ENCODE assay signal across 18 cellular contexts in genomic region chr3:120072867-120073525, GRCh38. TPM values are rescaled to one million over a fixed set of nuclear protein-coding genes. Genes with fewer than 3 reads are reported as not detected.
DNase-seq lines count a peak whose midpoint lies in the region; ATAC-seq, FAIRE-seq and TF ChIP-seq lines count a peak whose summit lies in the region.
"Had no signal": no experiment of that assay in that cellular context is flagged by ENCODE, and none has a peak within 500 bp of the region (broad histone marks: within the 10 kb centered on the region; RNA-seq: fewer than 3 reads in every experiment).

No MANE protein-coding gene starts in this region.

- H3K4me3 ChIP-seq in GM12878: no peak overlapping the region
- H3K4me3 ChIP-seq: BLaER1 treated with 17β-estradiol and CSF1 and Interleukin-3, amounts not matched to agents 10 nM and 100 nM; esophagus muscularis mucosa; heart right ventricle; SJCRH30 had no signal

- in situ Hi-C loops in GM12878 (cut with MboI): no loop called here

- no peaks in the 10 kb centered on the region for H3K27me3 Mint-ChIP-seq in memory B cell

- RAD21 ChIA-PET in GM12878 (lab: Charles Lee; ENCODE audit: unreplicated experiment): interaction anchor here (0.7 to 1.8 kb wide), 3 partner anchors 13 to 125 kb away, joined by 3 to 5 read pairs (median 4); no protein-coding TSS in a partner anchor

- no peak overlapping the region for H2AFZ ChIP-seq in GM12878 (ENCODE audit: control insufficient read depth, low read depth, low read length)

- peaks cover 36% of the 10 kb centered on the region for H3K4me1 Mint-ChIP-seq in memory B cell

- H3K79me2 ChIP-seq in GM12878 (ENCODE audit: control insufficient read depth, insufficient read depth, low read length): peaks cover 86% of the 10 kb centered on the region

- CTCF ChIA-PET in GM12878 (lab: Yijun Ruan, JAX): interaction anchor here (0.6 to 2.0 kb wide), 8 partner anchors 9 to 243 kb away, joined by 3 to 8 read pairs (median 4); no protein-coding TSS in a partner anchor

- no peak overlapping the region for H3K27ac ChIP-seq in GM12878 (ENCODE audit: control insufficient read depth, insufficient read depth)
- H3K27ac ChIP-seq: BLaER1 treated with 17β-estradiol and CSF1 and Interleukin-3, amounts not matched to agents 10 nM and 100 nM; esophagus muscularis mucosa; heart right ventricle; SJCRH30 had no signal

- no peak for TF ChIP-seq EP300 in GM12878 (IDR thresholded peaks at IDR 0.05; ENCODE audit: borderline replicate concordance in 1 of 2, control insufficient read depth in 1 of 2, low read depth in 2 of 2, low read length in 2 of 2)

- 96% methylated on average over 3 of the region's 3 CpGs for WGBS in GM12878 (ENCODE audit: insufficient coverage, insufficient replicate concordance, low lambda C conversion rate, missing lambda C conversion rate)

- H3K4me2 ChIP-seq in GM12878 (ENCODE audit: control insufficient read depth, insufficient read depth): no peak overlapping the region
- H3K4me2 ChIP-seq: BLaER1 treated with 17β-estradiol and CSF1 and Interleukin-3, amounts not matched to agents 10 nM and 100 nM had no signal

- ATAC-seq in GM12878 (peak; percentile 56), memory B cell (ENCODE audit: low read depth) (peak; percentile 29)

- no TSS peak for BruUV-seq in GM12878 (replicated peaks; lab: Mats Ljungman, UMichigan)

- H3K36me3 Mint-ChIP-seq in memory B cell: peaks cover 9% of the 10 kb centered on the region

- H3K36me3 ChIP-seq in GM12878 (ENCODE audit: control insufficient read depth in 2 of 2, insufficient read depth in 2 of 2, low read length in 1 of 2): no peaks in the 10 kb centered on the region; a peak in 1 of 4 replicates
- H3K36me3 ChIP-seq: esophagus muscularis mucosa, heart right ventricle had no signal

- no peaks in the 10 kb centered on the region for H3K4me1 ChIP-seq in GM12878 (ENCODE audit: control insufficient read depth, insufficient read depth, low read length)
- H3K4me1 ChIP-seq: SJCRH30 had no signal

- TF ChIP-seq CTCF in GM12878 (IDR thresholded peaks at IDR 0.05 in 2 of 3, conservative IDR thresholded peaks at IDR 0.05 in 1 of 3; ENCODE audit: control insufficient read depth in 2 of 3, extremely low read depth in 1 of 3, insufficient read depth in 1 of 3, low read depth in 3 of 3, low read length in 3 of 3): peak in 1 of 3 experiments; percentile 17; a peak in 1 of 6 replicates

- POLR2A ChIA-PET in GM12878 (lab: Charles Lee): interaction anchor here (0.6 to 1.3 kb wide), 5 partner anchors 9 to 1628 kb away, joined by 3 to 5 read pairs (median 4); no protein-coding TSS in a partner anchor

- no peak overlapping the region for H3K27ac Mint-ChIP-seq in memory B cell

- peaks cover 2% of the 10 kb centered on the region; the same call in 2 of the 3 replicates for H3K9me3 ChIP-seq in GM12878 (replicated peaks; ENCODE audit: control insufficient read depth, insufficient read depth, low read length)
- H3K9me3 ChIP-seq: esophagus muscularis mucosa, heart right ventricle, SJCRH30 had no signal

- SMC1A ChIA-PET in GM12878 (lab: Charles Lee; ENCODE audit: uncharacterized antibody, unreplicated experiment): interaction anchor here (0.9 to 1.8 kb wide), 7 partner anchors 10 to 179 kb away, joined by 3 to 9 read pairs (median 4); no protein-coding TSS in a partner anchor

- intact Hi-C loops in GM12878 (cut with micrococcal nuclease; ENCODE audit: unreplicated experiment): no loop called here

- H3K9ac ChIP-seq in GM12878 (ENCODE audit: control insufficient read depth, insufficient read depth, low read length): no peak overlapping the region
- H3K9ac ChIP-seq: BLaER1 treated with 17β-estradiol and CSF1 and Interleukin-3, amounts not matched to agents 10 nM and 100 nM had no signal

- TF ChIP-seq POLR2A in GM12892 (IDR thresholded peaks at IDR 0.05; ENCODE audit: low read depth, low read length) (no peak), GM12878 (IDR thresholded peaks at IDR 0.05; ENCODE audit: low read depth, low read length) (no peak)

- no peaks in the 10 kb centered on the region for H3K27me3 ChIP-seq in GM12878 (replicated peaks in 1 of 2; ENCODE audit: control insufficient read depth in 2 of 2, insufficient read depth in 2 of 2, low read length in 1 of 2)
- H3K27me3 ChIP-seq: BLaER1 treated with 17β-estradiol and CSF1 and Interleukin-3, amounts not matched to agents 10 nM and 100 nM; esophagus muscularis mucosa; heart right ventricle; SJCRH30 had no signal

- peaks cover 2% of the 10 kb centered on the region for H3K9me3 Mint-ChIP-seq in memory B cell

- no peak overlapping the region for H3K4me3 Mint-ChIP-seq in memory B cell
- H3K4me3 Mint-ChIP-seq: activated T-cell treated with anti-CD3 and anti-CD28 coated beads, Interleukin-2, amount 50 U/mL, for 72 hours had no signal

- H4K20me1 ChIP-seq in GM12878 (ENCODE audit: control insufficient read depth, insufficient read depth): no peaks in the 10 kb centered on the region

- FAIRE-seq in GM12892 (lab: Jason Lieb, UNC): peak; percentile 42
- no peak for FAIRE-seq in GM12878 (lab: Jason Lieb, UNC)
- FAIRE-seq: kidney had no signal

- no peak for TF ChIP-seq RAD21 in GM12878 (IDR thresholded peaks at IDR 0.05; ENCODE audit: insufficient read depth, low read depth, low read length)

- no peak for DNase-seq in GM12892 (ENCODE audit: insufficient read length)
- peak; percentile 42 for DNase-seq in HT-29 (ENCODE audit: low spot score)
- DNase-seq in GM12878 (ENCODE audit: low read depth, low spot score): no peak
- no peak for DNase-seq in memory B cell (ENCODE audit: low spot score in 2 of 2)
- DNase-seq in middle frontal gyrus (ENCODE audit: extremely low spot score, low spot score): no peak
- no peak for DNase-seq in NCI-H510A treated with DMSO at 0.1 percent for 48 hours (lab: John Stamatoyannopoulos, UW)
- DNase-seq in NCI-H1436 (lab: John Stamatoyannopoulos, UW): no peak
- DNase-seq in T-helper 9 cell: no peak
- DNase-seq: activated CD4-positive, alpha-beta T cell treated with anti-CD3 and anti-CD28 coated beads, Interleukin-2, amount 50 U/mL, for 4 hours; activated T-cell treated with anti-CD3 and anti-CD28 coated beads, Interleukin-2, amount 50 U/mL, for 72 hours; dermis blood vessel endothelial cell; DND-41; heart right ventricle; kidney; NCI-H2171 treated with DMSO at 0.1 percent for 48 hours; SJCRH30 had no signal

TF ChIP-seq in GM12878, 131 proteins besides CTCF, POLR2A, EP300 and RAD21 (continues in another document):
- TF ChIP-seq CHD2 (IDR thresholded peaks at IDR 0.05; ENCODE audit: borderline replicate concordance, low read depth, low read length) (no peak), POLR2AphosphoS2 (IDR thresholded peaks at IDR 0.05; ENCODE audit: low read depth, low read length) (no peak), PAX5 (IDR thresholded peaks at IDR 0.05; ENCODE audit: borderline replicate concordance, low read depth, low read length) (no peak), IRF3 (IDR thresholded peaks at IDR 0.05) (no peak), ZNF217 (IDR thresholded peaks at IDR 0.05) (no peak), DPF2 (IDR thresholded peaks at IDR 0.05) (no peak), SRF (IDR thresholded peaks at IDR 0.05; ENCODE audit: low read depth in 2 of 2, low read length in 2 of 2) (no peak), RFX5 (IDR thresholded peaks at IDR 0.05; ENCODE audit: low read depth, low read length) (no peak), KLF5 (IDR thresholded peaks at IDR 0.05; ENCODE audit: partially characterized antibody) (no peak), BCL3 (IDR thresholded peaks at IDR 0.05; ENCODE audit: borderline replicate concordance, insufficient read depth, low read depth, low read length, poor library complexity, severe bottlenecking) (no peak)

RNA-seq across cellular contexts. Expression of gene GSK3B, which starts 21.3 kb away (rescaled TPM):
- polyA plus RNA-seq in GM12892 (2012; ENCODE audit: missing spikeins): 25.9 TPM
- 23.3 and 25.2 TPM in 2 replicates for total RNA-seq in HT-29 (2014; rRNA removed; shearing (Covaris generic))
- total RNA-seq in GM12878 (2013; cell fraction: nucleolus; rRNA removed): 126 and 127 TPM in 2 replicates
- total RNA-seq in GM12878 (2014; rRNA removed): 28.0 and 29.4 TPM in 2 replicates
- 39.4 and 39.6 TPM in 2 replicates for total RNA-seq in GM12878 (2014; rRNA removed; fragmentation: Illumina TruSeq; extraction: Trizol)
- total RNA-seq in GM12878 (2021): 43.9 and 44.5 TPM in 2 replicates
- 12.9 TPM for polyA plus RNA-seq in GM12878 (2011; ENCODE audit: low read depth)
- 49.8 and 51.6 TPM in 2 replicates for polyA plus RNA-seq in GM12878 (2011; rRNA removed)
- 29.6 and 31.9 TPM in 2 replicates for polyA plus RNA-seq in GM12878 (2011; cell fraction: cytosol; rRNA removed)
- 20.8 and 21.6 TPM in 2 replicates for polyA plus RNA-seq in GM12878 (2011; cell fraction: nucleus; rRNA removed)
- 20.5 and 22.8 TPM in 2 replicates for polyA plus RNA-seq in GM12878 (2012)
- polyA plus RNA-seq in GM12878 (2014; fragmentation: Illumina TruSeq; extraction: Trizol): 41.5 and 43.3 TPM in 2 replicates
- 1 to 10 TPM; 8.5 to 8.8 TPM for polyA plus RNA-seq in GM12878 (2014; fragmentation: Nextera tagmentation; extraction: Ambion mirVana)
- 17.3 and 23.1 TPM in 2 replicates for polyA plus RNA-seq in GM12878 (2014; rRNA removed)
- polyA plus RNA-seq in GM12878 (2016; fragmentation: Nextera tagmentation; extraction: Ambion mirVana): 10 to 100 TPM; 20.2 to 21.9 TPM
- 83.0 and 113 TPM in 2 replicates for polyA minus RNA-seq in GM12878 (2011; rRNA and poly(A)+ RNA removed)
- 36.4 and 56.3 TPM in 2 replicates for polyA minus RNA-seq in GM12878 (2011; cell fraction: cytosol; rRNA and poly(A)+ RNA removed)
- 46.9 and 65.3 TPM in 2 replicates for polyA minus RNA-seq in GM12878 (2011; cell fraction: nucleus; rRNA and poly(A)+ RNA removed)
